ENCODE assay signal across 1 cellular context in genomic region chrX:42362219-42362618, GRCh38.
TF ChIP-seq lines count a peak whose summit lies in the region.

No MANE protein-coding gene starts in this region.

TF ChIP-seq in K562, 482 proteins besides CTCF, POLR2A, EP300 and RAD21 (continued from another document):
- TF ChIP-seq, protein P1, sequence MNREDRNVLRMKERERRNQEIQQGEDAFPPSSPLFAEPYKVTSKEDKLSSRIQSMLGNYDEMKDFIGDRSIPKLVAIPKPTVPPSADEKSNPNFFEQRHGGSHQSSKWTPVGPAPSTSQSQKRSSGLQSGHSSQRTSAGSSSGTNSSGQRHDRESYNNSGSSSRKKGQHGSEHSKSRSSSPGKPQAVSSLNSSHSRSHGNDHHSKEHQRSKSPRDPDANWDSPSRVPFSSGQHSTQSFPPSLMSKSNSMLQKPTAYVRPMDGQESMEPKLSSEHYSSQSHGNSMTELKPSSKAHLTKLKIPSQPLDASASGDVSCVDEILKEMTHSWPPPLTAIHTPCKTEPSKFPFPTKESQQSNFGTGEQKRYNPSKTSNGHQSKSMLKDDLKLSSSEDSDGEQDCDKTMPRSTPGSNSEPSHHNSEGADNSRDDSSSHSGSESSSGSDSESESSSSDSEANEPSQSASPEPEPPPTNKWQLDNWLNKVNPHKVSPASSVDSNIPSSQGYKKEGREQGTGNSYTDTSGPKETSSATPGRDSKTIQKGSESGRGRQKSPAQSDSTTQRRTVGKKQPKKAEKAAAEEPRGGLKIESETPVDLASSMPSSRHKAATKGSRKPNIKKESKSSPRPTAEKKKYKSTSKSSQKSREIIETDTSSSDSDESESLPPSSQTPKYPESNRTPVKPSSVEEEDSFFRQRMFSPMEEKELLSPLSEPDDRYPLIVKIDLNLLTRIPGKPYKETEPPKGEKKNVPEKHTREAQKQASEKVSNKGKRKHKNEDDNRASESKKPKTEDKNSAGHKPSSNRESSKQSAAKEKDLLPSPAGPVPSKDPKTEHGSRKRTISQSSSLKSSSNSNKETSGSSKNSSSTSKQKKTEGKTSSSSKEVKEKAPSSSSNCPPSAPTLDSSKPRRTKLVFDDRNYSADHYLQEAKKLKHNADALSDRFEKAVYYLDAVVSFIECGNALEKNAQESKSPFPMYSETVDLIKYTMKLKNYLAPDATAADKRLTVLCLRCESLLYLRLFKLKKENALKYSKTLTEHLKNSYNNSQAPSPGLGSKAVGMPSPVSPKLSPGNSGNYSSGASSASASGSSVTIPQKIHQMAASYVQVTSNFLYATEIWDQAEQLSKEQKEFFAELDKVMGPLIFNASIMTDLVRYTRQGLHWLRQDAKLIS (CRISPR knock-in tag; IDR thresholded peaks at IDR 0.05) = no peak
- TF ChIP-seq RBM15 (IDR thresholded peaks at IDR 0.05; ENCODE audit: insufficient read depth, low read length) = no peak
- TF ChIP-seq HDAC1 (IDR thresholded peaks at IDR 0.05) = no peak
- TF ChIP-seq PHB2 (IDR thresholded peaks at IDR 0.05; ENCODE audit: low read depth) = no peak
- no peak for TF ChIP-seq MAZ (CRISPR knock-in tag; conservative IDR thresholded peaks at IDR 0.05 in 1 of 2, IDR thresholded peaks at IDR 0.05 in 1 of 2)
- no peak for TF ChIP-seq ID3 (CRISPR knock-in tag; IDR thresholded peaks at IDR 0.05)
- TF ChIP-seq ID3 (tag; IDR thresholded peaks at IDR 0.05) = no peak
- peak; percentile 87 for TF ChIP-seq ZNF316 (IDR thresholded peaks at IDR 0.05)
- no peak for TF ChIP-seq PHF21A (IDR thresholded peaks at IDR 0.05; ENCODE audit: borderline replicate concordance, low read depth)
- TF ChIP-seq, protein P2, sequence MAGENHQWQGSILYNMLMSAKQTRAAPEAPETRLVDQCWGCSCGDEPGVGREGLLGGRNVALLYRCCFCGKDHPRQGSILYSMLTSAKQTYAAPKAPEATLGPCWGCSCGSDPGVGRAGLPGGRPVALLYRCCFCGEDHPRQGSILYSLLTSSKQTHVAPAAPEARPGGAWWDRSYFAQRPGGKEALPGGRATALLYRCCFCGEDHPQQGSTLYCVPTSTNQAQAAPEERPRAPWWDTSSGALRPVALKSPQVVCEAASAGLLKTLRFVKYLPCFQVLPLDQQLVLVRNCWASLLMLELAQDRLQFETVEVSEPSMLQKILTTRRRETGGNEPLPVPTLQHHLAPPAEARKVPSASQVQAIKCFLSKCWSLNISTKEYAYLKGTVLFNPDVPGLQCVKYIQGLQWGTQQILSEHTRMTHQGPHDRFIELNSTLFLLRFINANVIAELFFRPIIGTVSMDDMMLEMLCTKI (IDR thresholded peaks at IDR 0.05; ENCODE audit: partially characterized antibody) = no peak
